ENCODE assay signal across 1 cellular context in the genomic region with DNA sequence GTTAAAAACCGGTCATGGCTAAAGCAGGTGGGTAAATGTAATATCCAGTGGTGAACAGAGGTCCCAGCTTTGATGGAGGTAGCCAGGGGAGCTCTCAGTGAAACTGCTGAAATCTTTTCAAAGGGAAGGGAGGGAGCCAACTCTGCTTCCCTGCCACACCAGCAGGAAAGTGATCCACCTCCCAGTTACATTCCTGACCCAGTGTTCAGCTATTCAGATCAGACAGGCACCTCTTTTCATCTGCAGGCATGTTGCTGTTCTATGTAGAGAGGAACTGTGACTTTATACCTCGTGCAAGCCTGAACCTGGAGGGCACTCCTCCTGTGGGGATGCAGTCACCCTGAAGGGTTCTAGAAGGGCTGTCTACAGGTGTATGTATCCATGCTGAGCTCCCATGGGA.
TF ChIP-seq lines count a peak whose summit lies in the region.

No MANE protein-coding gene starts in this region.

TF ChIP-seq in SK-N-SH treated with all-trans-retinoic acid at 6 μM for 48 hours, 23 proteins besides CTCF, POLR2A, EP300 and RAD21 (continued from another document):
- TF ChIP-seq ISL1 (CRISPR knock-in tag; IDR thresholded peaks at IDR 0.05) (no peak), RARB (CRISPR knock-in tag; IDR thresholded peaks at IDR 0.05) (no peak), ZC3H10 (CRISPR knock-in tag; IDR thresholded peaks at IDR 0.05) (no peak), ZFP3 (CRISPR knock-in tag; IDR thresholded peaks at IDR 0.05) (no peak)
- TF ChIP-seq, protein P1, sequence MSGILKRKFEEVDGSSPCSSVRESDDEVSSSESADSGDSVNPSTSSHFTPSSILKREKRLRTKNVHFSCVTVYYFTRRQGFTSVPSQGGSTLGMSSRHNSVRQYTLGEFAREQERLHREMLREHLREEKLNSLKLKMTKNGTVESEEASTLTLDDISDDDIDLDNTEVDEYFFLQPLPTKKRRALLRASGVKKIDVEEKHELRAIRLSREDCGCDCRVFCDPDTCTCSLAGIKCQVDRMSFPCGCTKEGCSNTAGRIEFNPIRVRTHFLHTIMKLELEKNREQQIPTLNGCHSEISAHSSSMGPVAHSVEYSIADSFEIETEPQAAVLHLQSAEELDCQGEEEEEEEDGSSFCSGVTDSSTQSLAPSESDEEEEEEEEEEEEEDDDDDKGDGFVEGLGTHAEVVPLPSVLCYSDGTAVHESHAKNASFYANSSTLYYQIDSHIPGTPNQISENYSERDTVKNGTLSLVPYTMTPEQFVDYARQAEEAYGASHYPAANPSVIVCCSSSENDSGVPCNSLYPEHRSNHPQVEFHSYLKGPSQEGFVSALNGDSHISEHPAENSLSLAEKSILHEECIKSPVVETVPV (CRISPR knock-in tag; IDR thresholded peaks at IDR 0.05): no peak
